Comparison of ENCODE assay signal across 16 cellular contexts in the genomic region with DNA sequence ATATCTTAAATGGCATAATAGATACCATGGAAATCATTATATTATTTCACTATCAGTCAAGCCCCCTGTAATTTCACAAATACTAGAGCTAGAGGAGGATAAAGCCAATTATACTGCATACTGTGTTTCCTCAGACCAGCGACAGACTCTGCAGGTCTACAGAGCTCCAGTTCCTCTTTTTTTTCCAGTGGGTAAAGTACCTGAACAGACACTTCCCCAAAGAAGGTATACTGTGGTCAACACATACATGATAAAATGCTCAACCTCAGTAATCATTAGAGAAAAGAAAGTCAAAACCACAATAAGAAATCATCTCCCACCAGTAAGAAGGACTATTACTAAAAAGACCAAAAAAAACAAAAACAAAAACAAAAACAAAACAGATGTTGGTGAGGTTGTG. TPM values are rescaled to one million over a fixed set of nuclear protein-coding genes. Genes with fewer than 3 reads are reported as not detected.
DNase-seq lines count a peak whose midpoint lies in the region; ATAC-seq and TF ChIP-seq lines count a peak whose summit lies in the region.
"Had no signal": no experiment of that assay in that cellular context is flagged by ENCODE, and none has a peak within 500 bp of the region (broad histone marks: within the 10 kb centered on the region; RNA-seq: fewer than 3 reads in every experiment).

No MANE protein-coding gene starts in this region.

- peaks cover 3% of the 10 kb centered on the region for H3K9me3 Mint-ChIP-seq in activated B cell treated with CpG ODN at 0.5 μM for 24 hours
- H3K9me3 Mint-ChIP-seq: neural progenitor cell had no signal

- H3K36me3 Mint-ChIP-seq in activated B cell treated with CpG ODN at 0.5 μM for 24 hours (ENCODE audit: low read depth) = no peaks in the 10 kb centered on the region
- H3K36me3 Mint-ChIP-seq: neural progenitor cell had no signal

- H3K4me3 Mint-ChIP-seq in activated B cell treated with CpG ODN at 0.5 μM for 24 hours = no peak overlapping the region
- H3K4me3 Mint-ChIP-seq: activated naive CD8-positive, alpha-beta T cell treated with anti-CD3 and anti-CD28 coated beads, Interleukin-2, amount 50 U/mL, for 24 hours; neural progenitor cell had no signal

- intact Hi-C loops in activated B cell treated with CpG ODN at 0.5 μM for 24 hours (cut with micrococcal nuclease) = no loop called here

- peaks cover 7% of the 10 kb centered on the region for H3K4me1 Mint-ChIP-seq in activated B cell treated with CpG ODN at 0.5 μM for 24 hours
- H3K4me1 Mint-ChIP-seq: activated naive CD8-positive, alpha-beta T cell treated with anti-CD3 and anti-CD28 coated beads, Interleukin-2, amount 50 U/mL, for 24 hours had no signal

- ATAC-seq in GM18873 (IDR thresholded peaks at IDR 0.05; ENCODE audit: low FRiP score, unreplicated experiment) (peak; percentile 76), GM21619 (IDR thresholded peaks at IDR 0.05; ENCODE audit: unreplicated experiment) (peak; percentile 96), HG03095 (IDR thresholded peaks at IDR 0.05; ENCODE audit: unreplicated experiment) (peak; percentile 90), activated B cell treated with CpG ODN at 0.5 μM for 24 hours (ENCODE audit: low read depth) (peak; percentile 65)
- ATAC-seq: activated naive CD8-positive, alpha-beta T cell treated with anti-CD3 and anti-CD28 coated beads, Interleukin-2, amount 50 U/mL, for 24 hours had no signal

- H3K27me3 Mint-ChIP-seq in activated B cell treated with CpG ODN at 0.5 μM for 24 hours = no peaks in the 10 kb centered on the region
- H3K27me3 Mint-ChIP-seq: activated naive CD8-positive, alpha-beta T cell treated with anti-CD3 and anti-CD28 coated beads, Interleukin-2, amount 50 U/mL, for 24 hours had no signal

- no peak overlapping the region for H3K27ac Mint-ChIP-seq in activated B cell treated with CpG ODN at 0.5 μM for 24 hours
- H3K27ac Mint-ChIP-seq: activated naive CD8-positive, alpha-beta T cell treated with anti-CD3 and anti-CD28 coated beads, Interleukin-2, amount 50 U/mL, for 24 hours; neural progenitor cell had no signal

- POLR2A ChIA-PET in activated B cell treated with CpG ODN at 0.5 μM for 24 hours (lab: Charles Lee) = no interaction called here

- CTCF ChIA-PET in activated B cell treated with CpG ODN at 0.5 μM for 24 hours (lab: Charles Lee) = no interaction called here

- DNase-seq in activated B cell treated with CpG ODN at 0.5 μM for 24 hours (no peak), NAMALWA (ENCODE audit: low spot score) (no peak), NCI-H1092 (lab: John Stamatoyannopoulos, UW) (no peak), cerebellum (ENCODE audit: low spot score) (no peak), medulla oblongata (ENCODE audit: extremely low spot score) (no peak)
- DNase-seq: activated naive CD8-positive, alpha-beta T cell treated with anti-CD3 and anti-CD28 coated beads, Interleukin-2, amount 50 U/mL, for 24 hours; C1 segment of cervical spinal cord; EL; hypothalamus; IMR-90; NCI-H146; SK-N-SH had no signal

- TF ChIP-seq CTCF in activated B cell treated with CpG ODN at 0.5 μM for 24 hours (IDR thresholded peaks at IDR 0.05) = no peak

RNA-seq across cellular contexts. Expression of a gene that starts 44.6 kb away (rescaled TPM):
- not detected in 2 replicates for total RNA-seq in activated B cell treated with CpG ODN at 0.5 μM for 24 hours
- total RNA-seq in cerebellum = 4.9 TPM
